15 cellular contexts compared by ENCODE assay signal in the genomic region with DNA sequence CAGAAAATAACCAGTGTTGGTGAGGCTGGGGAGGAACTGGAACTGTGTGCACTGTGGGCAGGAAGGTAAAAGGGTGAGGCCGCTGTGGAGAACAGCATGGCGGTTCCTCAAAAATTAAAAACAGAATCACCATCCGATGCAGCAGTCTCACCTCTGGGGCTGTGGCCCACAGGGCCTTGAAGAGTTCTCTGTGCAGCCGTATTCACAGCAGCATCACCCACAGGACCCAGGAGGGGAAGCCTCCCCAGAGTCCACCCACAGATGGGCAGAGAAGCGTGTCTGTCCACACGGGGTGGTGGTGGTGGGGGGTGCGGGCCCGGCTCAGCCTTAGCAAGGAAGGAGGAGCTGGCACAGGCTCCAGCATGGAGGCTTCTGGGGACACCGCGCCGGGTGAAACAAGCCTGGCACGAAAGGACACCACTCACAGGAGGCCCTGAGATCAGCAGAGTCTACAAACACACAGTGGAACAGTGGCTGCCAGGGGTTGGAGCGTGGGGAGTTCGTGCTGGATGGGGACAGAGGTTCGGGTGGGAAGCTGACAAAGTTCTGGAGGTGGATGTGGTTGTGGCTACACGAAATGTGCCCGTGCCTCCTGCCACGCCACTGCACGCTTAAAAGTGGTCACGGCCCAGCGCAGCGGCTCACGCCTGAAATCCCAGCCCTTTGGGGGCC. TPM values are rescaled to one million over a fixed set of nuclear protein-coding genes. Genes with fewer than 3 reads are reported as not detected.
DNase-seq lines count a peak whose midpoint lies in the region; ATAC-seq and TF ChIP-seq lines count a peak whose summit lies in the region.
"Had no signal": no experiment of that assay in that cellular context is flagged by ENCODE, and none has a peak within 500 bp of the region (broad histone marks: within the 10 kb centered on the region; RNA-seq: fewer than 3 reads in every experiment).

No MANE protein-coding gene starts in this region.

- peaks cover 54 to 88% (median 75%) of the 10 kb centered on the region in 11 experiments for H3K27me3 ChIP-seq in BLaER1 treated with 17β-estradiol and CSF1 and Interleukin-3, amounts not matched to agents 10 nM and 100 nM
- H3K27me3 ChIP-seq in IMR-90 (ENCODE audit: control insufficient read depth, insufficient read depth, low read length) (no peaks in the 10 kb centered on the region), right cardiac atrium (ENCODE audit: control insufficient read depth, insufficient read depth) (no peaks in the 10 kb centered on the region), tibial nerve (no peaks in the 10 kb centered on the region)

- peak overlapping the region; percentile 65 for H2AK9ac ChIP-seq in IMR-90 (replicated peaks; ENCODE audit: low read depth, low read length, poor library complexity)

- H3K14ac ChIP-seq in IMR-90 (replicated peaks; ENCODE audit: low read depth, low read length): no peak overlapping the region

- H2AFZ ChIP-seq in IMR-90 (replicated peaks; ENCODE audit: low read length, poor library complexity): no peak overlapping the region

- no peak overlapping the region for H3K56ac ChIP-seq in IMR-90 (ENCODE audit: extremely low read depth, insufficient read depth, low read length)

- H4K20me1 ChIP-seq in BLaER1 treated with 17β-estradiol and CSF1 and Interleukin-3, amounts not matched to agents 10 nM and 100 nM: peaks cover 8 to 80% (median 63%) of the 10 kb centered on the region in 11 experiments; a peak in 20 of 22 replicates
- H4K20me1 ChIP-seq in IMR-90 (ENCODE audit: insufficient read depth, low read length): no peaks in the 10 kb centered on the region; the same call in 1 of the 2 replicates

- no peak overlapping the region for H2BK20ac ChIP-seq in IMR-90 (ENCODE audit: low read depth, low read length)

- no peaks in the 10 kb centered on the region for H3K36me3 ChIP-seq in BLaER1 treated with 17β-estradiol and CSF1 and Interleukin-3, amounts not matched to agents 10 nM and 100 nM
- no peaks in the 10 kb centered on the region for H3K36me3 ChIP-seq in IMR-90 (ENCODE audit: control insufficient read depth, insufficient read depth, low read length)
- no peaks in the 10 kb centered on the region for H3K36me3 ChIP-seq in tibial nerve
- H3K36me3 ChIP-seq: thoracic aorta had no signal

- no peak for TF ChIP-seq POLR2A in IMR-90 (IDR thresholded peaks at IDR 0.05; ENCODE audit: low read depth, low read length)
- TF ChIP-seq POLR2A in tibial nerve (IDR thresholded peaks at IDR 0.05): no peak

- no peaks in the 10 kb centered on the region for H3K9me3 ChIP-seq in BLaER1 treated with 17β-estradiol and CSF1 and Interleukin-3, amounts not matched to agents 10 nM and 100 nM (replicated peaks in 1 of 11)
- H3K9me3 ChIP-seq in IMR-90 (ENCODE audit: control insufficient read depth, insufficient read depth, low read length): no peaks in the 10 kb centered on the region
- H3K9me3 ChIP-seq in right cardiac atrium (ENCODE audit: control insufficient read depth, low read length): no peaks in the 10 kb centered on the region
- no peaks in the 10 kb centered on the region for H3K9me3 ChIP-seq in tibial nerve
- H3K9me3 ChIP-seq: thoracic aorta had no signal

- no peak overlapping the region for H3K27ac ChIP-seq in BLaER1 treated with 17β-estradiol and CSF1 and Interleukin-3, amounts not matched to agents 10 nM and 100 nM
- H3K27ac ChIP-seq in IMR-90 (ENCODE audit: insufficient read depth, low read length) (no peak overlapping the region), right cardiac atrium (ENCODE audit: low read length) (no peak overlapping the region), tibial nerve (no peak overlapping the region)
- H3K27ac ChIP-seq: thoracic aorta had no signal

- peaks cover 48 to 67% (median 53%) of the 10 kb centered on the region in 10 experiments for H3K4me1 ChIP-seq in BLaER1 treated with 17β-estradiol and CSF1 and Interleukin-3, amounts not matched to agents 10 nM and 100 nM
- no peaks in the 10 kb centered on the region for H3K4me1 ChIP-seq in IMR-90 (ENCODE audit: control insufficient read depth, insufficient read depth, low read length)
- H3K4me1 ChIP-seq in right cardiac atrium (ENCODE audit: control insufficient read depth, insufficient read depth, low read length): no peaks in the 10 kb centered on the region
- peaks cover 0 to 16% (median 8%) of the 10 kb centered on the region in 4 donors for H3K4me1 ChIP-seq in tibial nerve

- no peak overlapping the region for H2BK15ac ChIP-seq in IMR-90 (ENCODE audit: low read depth, low read length)

- TF ChIP-seq CTCF in IMR-90 (conservative IDR thresholded peaks at IDR 0.05; ENCODE audit: low read depth, low read length): no peak
- no peak for TF ChIP-seq CTCF in tibial nerve (IDR thresholded peaks at IDR 0.05)

- no peak overlapping the region for H3K23ac ChIP-seq in IMR-90 (ENCODE audit: low read depth, low read length)

- POLR2A ChIA-PET in IMR-90 (lab: Charles Lee; ENCODE audit: unreplicated experiment): no interaction called here

- no peak for TF ChIP-seq RAD21 in IMR-90 (IDR thresholded peaks at IDR 0.05; ENCODE audit: low read length)

- H3K9ac ChIP-seq in BLaER1 treated with 17β-estradiol and CSF1 and Interleukin-3, amounts not matched to agents 10 nM and 100 nM: peak overlapping the region in 4 of 11 experiments; percentile 4 to 18 (median 15); a peak in 2 of 22 replicates
- no peak overlapping the region for H3K9ac ChIP-seq in IMR-90 (ENCODE audit: low read depth, low read length)

- CTCF ChIA-PET in IMR-90 (lab: Yijun Ruan, JAX): interaction anchor here (0.5 kb wide), 1 partner anchor 173 kb away, joined by 3 read pairs; no protein-coding TSS in a partner anchor

- no peak for DNase-seq in IMR-90
- peak in 2 of 3 donors; percentile 6 to 34 for DNase-seq in right cardiac atrium
- DNase-seq in posterior vena cava (ENCODE audit: low spot score): peak; percentile 74
- DNase-seq in ACHN: no peak
- no peak for DNase-seq in islet precursor cell
- no peak for DNase-seq in tibial nerve (ENCODE audit: low spot score in 2 of 2)
- DNase-seq: activated naive CD8-positive, alpha-beta T cell treated with anti-CD3 and anti-CD28 coated beads for 36 hours; HCEC 1CT; NCI-H1417 treated with DMSO at 0.1 percent for 48 hours; NCI-H69; retina; SHP77 had no signal

- no peak overlapping the region for H2AK5ac ChIP-seq in IMR-90 (ENCODE audit: low read depth, low read length)

- 95% methylated on average over 4 of the region's 23 CpGs; no CpG with 5 or more reads in 1 of the 2 experiments for WGBS in IMR-90 (ENCODE audit: extremely low coverage in 2 of 2, insufficient read length in 1 of 2), 2 experiments
- 89% methylated on average over 23 of the region's 23 CpGs for WGBS in right cardiac atrium
- WGBS in tibial nerve, 2 donors: 86 to 87% methylated on average over 23 of the region's 23 CpGs

- H2BK120ac ChIP-seq in IMR-90 (ENCODE audit: low read depth, low read length): no peak overlapping the region

- no peaks in the 10 kb centered on the region for H3K79me1 ChIP-seq in IMR-90 (ENCODE audit: low read depth in 1 of 2, low read length in 2 of 2)

- TF ChIP-seq EP300 in tibial nerve (IDR thresholded peaks at IDR 0.05): no peak

- dilution Hi-C loops in IMR-90 (cut with HindIII; ENCODE audit: low sequenced_read_pairs, unreplicated experiment): no loop called here

- H3K9me1 ChIP-seq in IMR-90 (ENCODE audit: insufficient read depth, low read length): no peaks in the 10 kb centered on the region

- H3K4ac ChIP-seq in IMR-90 (ENCODE audit: low read depth, low read length): no peak overlapping the region

- intact Hi-C loops in IMR-90 (cut with micrococcal nuclease) (loop anchor here (5.0 kb wide), 1 partner anchor 68 kb away; no protein-coding TSS in a partner anchor), right cardiac atrium (cut with DNase I) (loop anchor here in 2 of 4 donors (2.0 kb wide), 1 partner anchor 185 kb away; the partner anchor contains the start of gene FAAP20 (in 2 of the 2)), posterior vena cava (cut with DNase I) (loop anchor here in 1 of 2 donors (2.0 kb wide), 1 partner anchor 185 kb away; the partner anchor contains the start of gene FAAP20)

- in situ Hi-C loops in IMR-90 (cut with MboI; ENCODE audit: low sequenced_read_pairs): no loop called here
- in situ Hi-C loops in ACHN (cut with HindIII; ENCODE audit: low pct_ligation_motif_present, low pct_unique_long_range_greater_than_20kb, low sequenced_read_pairs): loop anchor here (25.0 kb wide), 1 partner anchor 168 kb away; no protein-coding TSS in a partner anchor

- H4K5ac ChIP-seq in IMR-90 (ENCODE audit: low read depth, low read length): no peak overlapping the region

- ATAC-seq in IMR-90 (ENCODE audit: low read depth): no peak
- ATAC-seq in right cardiac atrium: no peak
- ATAC-seq: left lobe of liver had no signal

- H4K8ac ChIP-seq in IMR-90 (ENCODE audit: low read depth in 2 of 2, low read length in 2 of 2): no peak overlapping the region

- peak overlapping the region; percentile 64 to 89 (median 76) for H3K4me2 ChIP-seq in BLaER1 treated with 17β-estradiol and CSF1 and Interleukin-3, amounts not matched to agents 10 nM and 100 nM
- no peak overlapping the region for H3K4me2 ChIP-seq in IMR-90 (ENCODE audit: low read depth, low read length)

- no peak overlapping the region for H3K4me3 ChIP-seq in BLaER1 treated with 17β-estradiol and CSF1 and Interleukin-3, amounts not matched to agents 10 nM and 100 nM
- H3K4me3 ChIP-seq in IMR-90 (ENCODE audit: insufficient read depth, low read depth, low read length) (no peak overlapping the region), right cardiac atrium (ENCODE audit: low read length) (no peak overlapping the region), tibial nerve (no peak overlapping the region)
- H3K4me3 ChIP-seq: thoracic aorta had no signal

- no peak overlapping the region for H3K18ac ChIP-seq in IMR-90 (ENCODE audit: low read depth, low read length)

- no peak overlapping the region for H2BK5ac ChIP-seq in IMR-90 (ENCODE audit: low read depth, low read length, poor library complexity, severe bottlenecking)

- no peak overlapping the region for H4K91ac ChIP-seq in IMR-90 (ENCODE audit: insufficient read depth, low read depth, low read length)

- no TSS peak for BruUV-seq in IMR-90 (replicated peaks; lab: Mats Ljungman, UMichigan)

RNA-seq across cellular contexts. Expression of gene MORN1, which starts 11.5 kb away (rescaled TPM):
- total RNA-seq in IMR-90 (2012; rRNA removed) (3.0 and 3.6 TPM in 2 replicates), right cardiac atrium (1 to 10 TPM; 3.2 to 5.1 (median 4.2) TPM), posterior vena cava (1 to 10 TPM; 3.8 to 5.5 TPM), tibial nerve (10 to 100 TPM in 3 of 4 donors, 1 to 10 TPM in 1; 8.7 to 21.9 (median 16.1) TPM)
- polyA plus RNA-seq in IMR-90 (2012; rRNA removed) (3.5 and 4.2 TPM in 2 replicates), right cardiac atrium (4.1 TPM)
- 2.4 and 3.1 TPM in 2 replicates for polyA plus RNA-seq in IMR-90 (2012; cell fraction: cytosol; rRNA removed)
- polyA plus RNA-seq in IMR-90 (2012; cell fraction: nucleus; rRNA removed; ENCODE audit: low replicate concordance): 12.6 and 13.7 TPM in 2 replicates

RNA-seq across cellular contexts. Expression of gene RER1, which starts 11.8 kb away (rescaled TPM):
- total RNA-seq in IMR-90 (2012; rRNA removed) (47.1 and 51.7 TPM in 2 replicates), right cardiac atrium (10 to 100 TPM; 83.6 to 93.9 (median 89.6) TPM), posterior vena cava (100 to 1,000 TPM in 1 of 2 donors, 10 to 100 TPM in 1; 93.7 to 101 TPM), tibial nerve (10 to 100 TPM; 56.4 to 76.8 (median 66.8) TPM)
- polyA plus RNA-seq in IMR-90 (2012; rRNA removed) (232 and 240 TPM in 2 replicates), right cardiac atrium (50.3 TPM)
- polyA plus RNA-seq in IMR-90 (2012; cell fraction: cytosol; rRNA removed): 56.5 and 249 TPM in 2 replicates
- polyA plus RNA-seq in IMR-90 (2012; cell fraction: nucleus; rRNA removed; ENCODE audit: low replicate concordance): 139 and 335 TPM in 2 replicates

RNA-seq across cellular contexts. Expression of gene PEX10, which starts 32.5 kb away (rescaled TPM):
- total RNA-seq in IMR-90 (2012; rRNA removed) (18.9 and 19.7 TPM in 2 replicates), right cardiac atrium (10 to 100 TPM; 11.4 to 15.5 (median 13.6) TPM), posterior vena cava (10 to 100 TPM; 10.9 to 13.1 TPM), tibial nerve (10 to 100 TPM; 27.6 to 44.7 (median 37.8) TPM)
- polyA plus RNA-seq in IMR-90 (2012; rRNA removed) (16.9 and 19.4 TPM in 2 replicates), right cardiac atrium (16.0 TPM)
- 16.4 and 25.8 TPM in 2 replicates for polyA plus RNA-seq in IMR-90 (2012; cell fraction: cytosol; rRNA removed)
- 21.3 and 37.5 TPM in 2 replicates for polyA plus RNA-seq in IMR-90 (2012; cell fraction: nucleus; rRNA removed; ENCODE audit: low replicate concordance)

Comparison
In these comparisons a context has a peak if more than half of its experiments do, and no peak if none do; other contexts are left out.
1. DNase-seq: peak in right cardiac atrium (2 of 3) and posterior vena cava (single experiment); none in IMR-90 (single experiment), ACHN (single experiment), islet precursor cell (single experiment) and tibial nerve (0 of 2).